Comparison of ENCODE assay signal across 11 cellular contexts in genomic region chr2:106596844-106597243, GRCh38.
A peak's percentile ranks its signal among the peaks of the same experiment; 100 is the strongest.
DNase-seq lines count a peak whose midpoint lies in the region; ATAC-seq, FAIRE-seq and TF ChIP-seq lines count a peak whose summit lies in the region.
"Had no signal": no experiment of that assay in that cellular context is flagged by ENCODE, and none has a peak within 500 bp of the region (broad histone marks: within the 10 kb centered on the region; RNA-seq: fewer than 3 reads in every experiment).

No MANE protein-coding gene starts in this region.

- H2BK12ac ChIP-seq in H9 (ENCODE audit: insufficient read length, low read depth, low read length) = no peak overlapping the region

- no peak overlapping the region for H3K4me3 Mint-ChIP-seq in H9
- H3K4me3 Mint-ChIP-seq: natural killer cell had no signal

- H3K18ac ChIP-seq in H9 (ENCODE audit: insufficient read length, low read depth, low read length) = no peak overlapping the region

- H3K4me1 ChIP-seq in H9 (ENCODE audit: insufficient read depth, low read length) (no peaks in the 10 kb centered on the region), keratinocyte (ENCODE audit: control insufficient read depth, extremely low read depth, insufficient read depth, low read length) (no peaks in the 10 kb centered on the region)

- no peaks in the 10 kb centered on the region; a peak in 1 of 4 replicates for H3K4me1 Mint-ChIP-seq in H9
- H3K4me1 Mint-ChIP-seq: natural killer cell had no signal

- peak overlapping the region; percentile 45 for H2AFZ ChIP-seq in H9 (ENCODE audit: low read length)
- H2AFZ ChIP-seq in keratinocyte (ENCODE audit: control insufficient read depth, low read length) = no peak overlapping the region

- no peaks in the 10 kb centered on the region for H3K9me1 ChIP-seq in keratinocyte (ENCODE audit: control insufficient read depth, extremely low read depth, insufficient read depth, low read length)

- dilution Hi-C loops in keratinocyte (cut with MboI; ENCODE audit: extremely low pct_ligation_motif_present, low sequenced_read_pairs) = no loop called here

- H3K27me3 ChIP-seq in BJ (ENCODE audit: control insufficient read depth, insufficient read depth, low read length) = no peaks in the 10 kb centered on the region
- H3K27me3 ChIP-seq in H9 (ENCODE audit: insufficient read depth, low read length) = no peaks in the 10 kb centered on the region
- no peaks in the 10 kb centered on the region for H3K27me3 ChIP-seq in keratinocyte (ENCODE audit: control insufficient read depth, extremely low read depth, insufficient read depth, low read length)

- H2BK15ac ChIP-seq in H9 (ENCODE audit: low read depth, low read length) = no peak overlapping the region

- peak; percentile 31; the same call in 1 of the 2 replicates for TF ChIP-seq CTCF in BJ (IDR thresholded peaks at IDR 0.05; ENCODE audit: insufficient read depth, low read depth, low read length)
- TF ChIP-seq CTCF in H9 (conservative IDR thresholded peaks at IDR 0.05) = peak; percentile 68
- TF ChIP-seq CTCF in VCaP (conservative IDR thresholded peaks at IDR 0.05) = 0 out of 2 replicates have a peak, but pooled peaks have one; percentile 20
- peak; percentile 15 to 43 (median 29) for TF ChIP-seq CTCF in keratinocyte (optimal IDR thresholded peaks at IDR 0.05 in 1 of 3, IDR thresholded peaks at IDR 0.05 in 1 of 3, conservative IDR thresholded peaks at IDR 0.05 in 1 of 3; ENCODE audit: extremely low read depth in 1 of 3, insufficient read depth in 2 of 3, low read length in 3 of 3)

- no peak overlapping the region for H3K56ac ChIP-seq in H9 (ENCODE audit: insufficient read length, low read depth, low read length)

- peaks cover 2% of the 10 kb centered on the region for H3K9me3 ChIP-seq in H9 (ENCODE audit: control insufficient read depth, low read depth, low read length)
- no peaks in the 10 kb centered on the region for H3K9me3 ChIP-seq in keratinocyte (ENCODE audit: control insufficient read depth, low read depth, low read length)

- H3K36me3 ChIP-seq in BJ (ENCODE audit: control insufficient read depth, insufficient read depth, low read length) (no peaks in the 10 kb centered on the region), keratinocyte (ENCODE audit: control insufficient read depth in 2 of 2, extremely low read depth in 1 of 2, insufficient read depth in 2 of 2, low read length in 2 of 2) (no peaks in the 10 kb centered on the region)

- peaks cover 2% of the 10 kb centered on the region for H3K27me3 Mint-ChIP-seq in H9 (ENCODE audit: low read depth)

- no peaks in the 10 kb centered on the region for H3K79me2 ChIP-seq in H9 (ENCODE audit: insufficient read depth, low read length)
- no peaks in the 10 kb centered on the region for H3K79me2 ChIP-seq in keratinocyte (ENCODE audit: control insufficient read depth, insufficient read depth, low read length)

- no CpG with 5 or more reads among the region's 4 CpGs for WGBS in H9 (ENCODE audit: extremely low coverage, insufficient read length, low lambda C conversion rate)

- H3K4me3 ChIP-seq in BJ (ENCODE audit: low read depth, low read length) (no peak overlapping the region), keratinocyte (ENCODE audit: control insufficient read depth in 2 of 3, extremely low read depth in 1 of 3, insufficient read depth in 2 of 3, low read depth in 1 of 3, low read length in 3 of 3) (no peak overlapping the region)

- H2AK5ac ChIP-seq in H9 (ENCODE audit: insufficient read length, low read length) = no peak overlapping the region

- POLR2A ChIA-PET in BJ (lab: Charles Lee) = no interaction called here

- H3K27ac ChIP-seq in H9 (ENCODE audit: insufficient read length, low read depth, low read length) (no peak overlapping the region), VCaP (no peak overlapping the region), keratinocyte (ENCODE audit: control insufficient read depth, insufficient read depth, low read length) (no peak overlapping the region)

- no peak overlapping the region for H2BK120ac ChIP-seq in H9 (ENCODE audit: low read depth, low read length, poor library complexity, severe bottlenecking)

- H3K14ac ChIP-seq in H9 (ENCODE audit: insufficient read depth, low read length) = no peak overlapping the region

- H4K20me1 ChIP-seq in H9 (ENCODE audit: control insufficient read depth, insufficient read depth, insufficient read length) (no peaks in the 10 kb centered on the region), keratinocyte (ENCODE audit: control insufficient read depth, extremely low read depth, insufficient read depth, low read length) (no peaks in the 10 kb centered on the region)

- no peak for DNase-seq in BJ (ENCODE audit: low read depth)
- DNase-seq in H9 = no peak
- no peak for DNase-seq in keratinocyte (ENCODE audit: low read depth, low spot score)
- no peak for DNase-seq in HuH-7 (ENCODE audit: low spot score)
- no peak for DNase-seq in stimulated activated CD4-positive, alpha-beta T cell treated with anti-CD3 and anti-CD28 coated beads, Interleukin-4, amount 100 ng/mL, for 24 hours
- no peak for DNase-seq in frontal cortex (ENCODE audit: low spot score in 2 of 2)
- DNase-seq: head of caudate nucleus, natural killer cell, SIG-M5 had no signal

- H3K4me2 ChIP-seq in H9 (ENCODE audit: insufficient read depth, insufficient read length, low read length) (no peak overlapping the region), keratinocyte (ENCODE audit: control insufficient read depth, extremely low read depth, insufficient read depth, low read depth, low read length) (no peak overlapping the region)

- no peak overlapping the region for H4K91ac ChIP-seq in H9 (ENCODE audit: insufficient read length, low read depth, low read length)

- H3K36me3 Mint-ChIP-seq in H9 (ENCODE audit: insufficient read depth in 1 of 3, low read depth in 3 of 3) = peaks cover 0 to 9% (median 8%) of the 10 kb centered on the region in 3 experiments; a peak in 3 of 7 replicates
- H3K36me3 Mint-ChIP-seq: natural killer cell had no signal

- H3K9ac ChIP-seq in H9 (ENCODE audit: extremely low read depth, insufficient read length, low read length) (no peak overlapping the region), keratinocyte (ENCODE audit: control insufficient read depth, extremely low read depth, insufficient read depth, low read length) (no peak overlapping the region)

- H3K4ac ChIP-seq in H9 (ENCODE audit: low read depth, low read length) = no peak overlapping the region

- no peaks in the 10 kb centered on the region for H3K23me2 ChIP-seq in H9 (ENCODE audit: insufficient read length, low read depth, low read length, poor library complexity, severe bottlenecking)

- H4K8ac ChIP-seq in H9 (replicated peaks; ENCODE audit: insufficient read length, low read depth, low read length) = no peak overlapping the region

- peaks cover 10 to 12% of the 10 kb centered on the region in 2 experiments for H3K9me3 Mint-ChIP-seq in H9
- H3K9me3 Mint-ChIP-seq: natural killer cell had no signal

- no peak overlapping the region for H2BK20ac ChIP-seq in H9 (ENCODE audit: low read depth, low read length, poor library complexity, severe bottlenecking)

- H2BK5ac ChIP-seq in H9 (ENCODE audit: insufficient read length, low read length) = no peak overlapping the region

- ATAC-seq in HG02870 (IDR thresholded peaks at IDR 0.05; ENCODE audit: unreplicated experiment) = no peak
- ATAC-seq: natural killer cell had no signal

- H3K27ac Mint-ChIP-seq in H9 = no peak overlapping the region
- H3K27ac Mint-ChIP-seq: natural killer cell had no signal

- no peaks in the 10 kb centered on the region for H3K79me1 ChIP-seq in H9 (ENCODE audit: insufficient read depth, low read depth, low read length, poor library complexity, severe bottlenecking)

- CTCF ChIA-PET in BJ (lab: Yijun Ruan, JAX) = no interaction called here

- no peak overlapping the region for H3K23ac ChIP-seq in H9 (ENCODE audit: insufficient read length, low read depth, low read length)

- no peak overlapping the region for H4K5ac ChIP-seq in H9 (ENCODE audit: insufficient read length, low read depth, low read length)

- no peak overlapping the region for H3T11ph ChIP-seq in H9 (ENCODE audit: low read length)

- FAIRE-seq in keratinocyte (lab: Jason Lieb, UNC) (no peak), frontal cortex (lab: Jason Lieb, UNC) (no peak)
